In the genomic region with DNA sequence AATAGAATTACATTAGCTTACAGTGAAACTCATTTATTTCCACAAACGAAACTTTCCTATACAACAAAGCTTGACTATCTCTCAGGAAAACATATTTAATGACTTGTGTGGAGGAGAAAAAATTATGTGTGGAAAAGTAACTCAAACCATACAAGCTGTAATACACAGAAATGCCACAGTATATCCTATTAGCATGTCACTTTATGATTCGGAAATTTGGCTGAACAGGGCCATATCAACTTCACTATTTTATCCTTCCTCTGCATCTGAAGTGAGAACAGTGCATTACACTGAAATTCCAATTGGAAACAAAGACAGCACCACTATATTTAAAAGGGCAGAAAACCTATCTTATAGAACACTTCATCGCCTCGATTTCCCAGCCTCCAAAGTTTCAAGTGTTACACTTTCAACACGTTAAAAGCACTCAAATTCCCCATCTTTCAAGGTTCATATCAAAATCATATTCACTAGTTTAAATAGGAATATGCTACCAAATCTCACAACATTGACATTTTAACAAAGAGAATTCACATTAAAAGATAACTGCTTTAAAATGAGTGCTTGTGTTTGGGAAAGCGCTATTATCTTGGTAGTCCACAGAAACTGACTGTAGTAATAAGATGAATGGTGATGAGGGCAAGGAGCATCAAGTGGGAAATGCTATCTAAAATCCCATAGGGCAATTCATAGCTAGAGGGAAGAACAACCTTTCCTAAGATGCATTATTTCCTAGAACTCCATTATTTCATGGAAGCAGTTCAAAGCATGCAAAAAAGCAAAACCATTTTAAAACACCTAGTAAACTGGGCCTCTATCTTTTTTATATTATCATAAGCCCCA, we compare ENCODE assay signal across 8 cellular contexts. TPM values are rescaled to one million over a fixed set of nuclear protein-coding genes. Genes with fewer than 3 reads are reported as not detected.
A peak's percentile ranks its signal among the peaks of the same experiment; 100 is the strongest.
DNase-seq lines count a peak whose midpoint lies in the region; ATAC-seq and TF ChIP-seq lines count a peak whose summit lies in the region.

No MANE protein-coding gene starts in this region.

- H2AK5ac ChIP-seq in H9 (ENCODE audit: insufficient read length, low read length) = no peak overlapping the region

- POLR2A ChIA-PET in AG04449 (lab: Yijun Ruan, JAX) = interaction anchor here (0.5 kb wide), 1 partner anchor 192 kb away, joined by 3 read pairs; no protein-coding TSS in a partner anchor

- CTCF ChIA-PET in AG04449 (lab: Yijun Ruan, JAX) = interaction anchor here (0.9 to 1.2 kb wide), 2 partner anchors 88 to 222 kb away, joined by 3 read pairs; a partner anchor contains a TSS

- H3K23me2 ChIP-seq in H9 (ENCODE audit: insufficient read length, low read depth, low read length, poor library complexity, severe bottlenecking) = peaks cover 11% of the 10 kb centered on the region

- H3K79me2 ChIP-seq in H9 (ENCODE audit: insufficient read depth, low read length) = no peaks in the 10 kb centered on the region
- peaks cover 76% of the 10 kb centered on the region for H3K79me2 ChIP-seq in hepatocyte

- H2AFZ ChIP-seq in H9 (ENCODE audit: low read length) = no peak overlapping the region
- H2AFZ ChIP-seq in hepatocyte = no peak overlapping the region

- H4K91ac ChIP-seq in H9 (ENCODE audit: insufficient read length, low read depth, low read length) = no peak overlapping the region

- H3K27me3 Mint-ChIP-seq in H9 (ENCODE audit: low read depth) = peaks cover 58% of the 10 kb centered on the region

- H4K5ac ChIP-seq in H9 (ENCODE audit: insufficient read length, low read depth, low read length) = no peak overlapping the region

- H2BK5ac ChIP-seq in H9 (ENCODE audit: insufficient read length, low read length) = no peak overlapping the region

- H3K9ac ChIP-seq in H9 (ENCODE audit: extremely low read depth, insufficient read length, low read length) = no peak overlapping the region

- H3K27ac Mint-ChIP-seq in H9 = no peak overlapping the region
- H3K27ac Mint-ChIP-seq in stimulated activated effector memory CD8-positive, alpha-beta T cell treated with anti-CD3 and anti-CD28 coated beads, Interleukin-12 subunit alpha, Interleukin-12 subunit beta, amount 100 ng/mL, for 72 hours = peak overlapping the region; percentile 94

- H3K27me3 ChIP-seq in H9 (ENCODE audit: insufficient read depth, low read length) (peaks cover 25% of the 10 kb centered on the region; the same call in 1 of the 2 replicates), hepatocyte (no peaks in the 10 kb centered on the region)

- H3K9me3 Mint-ChIP-seq in H9 = peaks cover 0 to 3% of the 10 kb centered on the region in 2 experiments; a peak in 2 of 5 replicates
- no peaks in the 10 kb centered on the region for H3K9me3 Mint-ChIP-seq in stimulated activated effector memory CD8-positive, alpha-beta T cell treated with anti-CD3 and anti-CD28 coated beads, Interleukin-12 subunit alpha, Interleukin-12 subunit beta, amount 100 ng/mL, for 72 hours

- H3K79me1 ChIP-seq in H9 (ENCODE audit: insufficient read depth, low read depth, low read length, poor library complexity, severe bottlenecking) = peaks cover under 1% of the 10 kb centered on the region

- ATAC-seq in stimulated activated effector memory CD8-positive, alpha-beta T cell treated with anti-CD3 and anti-CD28 coated beads, Interleukin-12 subunit alpha, Interleukin-12 subunit beta, amount 100 ng/mL, for 72 hours = no peak
- no peak for ATAC-seq in GM21737 (IDR thresholded peaks at IDR 0.05; ENCODE audit: unreplicated experiment)
- ATAC-seq in HG03097 (IDR thresholded peaks at IDR 0.05; ENCODE audit: low FRiP score, unreplicated experiment) = no peak

- H2BK12ac ChIP-seq in H9 (ENCODE audit: insufficient read length, low read depth, low read length) = no peak overlapping the region

- H3K4me3 Mint-ChIP-seq in H9 = peak overlapping the region; percentile 88 to 96
- H3K4me3 Mint-ChIP-seq in stimulated activated effector memory CD8-positive, alpha-beta T cell treated with anti-CD3 and anti-CD28 coated beads, Interleukin-12 subunit alpha, Interleukin-12 subunit beta, amount 100 ng/mL, for 72 hours = peak overlapping the region; percentile 87

- DNase-seq in AG04449 (ENCODE audit: low read depth, low spot score) (no peak), H9 (no peak), hepatocyte (ENCODE audit: low spot score) (no peak), UCSD-AML1 (lab: John Stamatoyannopoulos, UW; ENCODE audit: unreplicated experiment) (no peak)
- DNase-seq in stimulated activated effector memory CD8-positive, alpha-beta T cell treated with anti-CD3 and anti-CD28 coated beads, Interleukin-12 subunit alpha, Interleukin-12 subunit beta, amount 100 ng/mL, for 72 hours (ENCODE audit: low spot score in 2 of 2) = no peak

- peaks cover 39 to 45% of the 10 kb centered on the region in 2 experiments for H3K4me1 Mint-ChIP-seq in H9
- peaks cover 39% of the 10 kb centered on the region for H3K4me1 Mint-ChIP-seq in stimulated activated effector memory CD8-positive, alpha-beta T cell treated with anti-CD3 and anti-CD28 coated beads, Interleukin-12 subunit alpha, Interleukin-12 subunit beta, amount 100 ng/mL, for 72 hours

- TF ChIP-seq CTCF in AG04449 (IDR thresholded peaks at IDR 0.05; ENCODE audit: insufficient read depth, low read length, missing control alignments) (no peak), H9 (conservative IDR thresholded peaks at IDR 0.05) (no peak), WI38 (IDR thresholded peaks at IDR 0.05; ENCODE audit: low read depth, low read length) (no peak), hepatocyte (IDR thresholded peaks at IDR 0.05; ENCODE audit: poor library complexity) (no peak)

- H3K9me2 ChIP-seq in hepatocyte (replicated peaks; ENCODE audit: insufficient read depth) = no peaks in the 10 kb centered on the region

- no peak overlapping the region for H3K56ac ChIP-seq in H9 (ENCODE audit: insufficient read length, low read depth, low read length)

- H3K9me3 ChIP-seq in H9 (ENCODE audit: control insufficient read depth, low read depth, low read length) = no peaks in the 10 kb centered on the region
- H3K9me3 ChIP-seq in hepatocyte (ENCODE audit: low read depth) = no peaks in the 10 kb centered on the region

- no peak overlapping the region for H4K8ac ChIP-seq in H9 (replicated peaks; ENCODE audit: insufficient read length, low read depth, low read length)

- no peak overlapping the region for H3K23ac ChIP-seq in H9 (ENCODE audit: insufficient read length, low read depth, low read length)

- no peaks in the 10 kb centered on the region for H4K20me1 ChIP-seq in H9 (ENCODE audit: control insufficient read depth, insufficient read depth, insufficient read length)
- H4K20me1 ChIP-seq in hepatocyte (ENCODE audit: insufficient read depth, poor library complexity, severe bottlenecking) = peaks cover 31% of the 10 kb centered on the region

- H3K36me3 Mint-ChIP-seq in H9 (ENCODE audit: insufficient read depth in 1 of 3, low read depth in 3 of 3) = peaks cover 0 to 6% (median 2%) of the 10 kb centered on the region in 3 experiments; a peak in 5 of 7 replicates
- peaks cover 14% of the 10 kb centered on the region for H3K36me3 Mint-ChIP-seq in stimulated activated effector memory CD8-positive, alpha-beta T cell treated with anti-CD3 and anti-CD28 coated beads, Interleukin-12 subunit alpha, Interleukin-12 subunit beta, amount 100 ng/mL, for 72 hours

- H3K4me3 ChIP-seq in AG04449 (ENCODE audit: low read depth, low read length) (peak overlapping the region; percentile 81), WI38 (ENCODE audit: low read depth, low read length) (peak overlapping the region; percentile 78), hepatocyte (peak overlapping the region; percentile 74)

- no peak overlapping the region for H2BK15ac ChIP-seq in H9 (ENCODE audit: low read depth, low read length)

- no peak overlapping the region for H3K4ac ChIP-seq in H9 (ENCODE audit: low read depth, low read length)

- H2BK120ac ChIP-seq in H9 (ENCODE audit: low read depth, low read length, poor library complexity, severe bottlenecking) = no peak overlapping the region

- no CpG with 5 or more reads among the region's 6 CpGs for WGBS in H9 (ENCODE audit: extremely low coverage, insufficient read length, low lambda C conversion rate)
- WGBS in hepatocyte (ENCODE audit: low lambda C conversion rate, missing lambda C conversion rate) = 45% methylated on average over 6 of the region's 6 CpGs

- H3K4me2 ChIP-seq in H9 (ENCODE audit: insufficient read depth, insufficient read length, low read length) (peak overlapping the region; percentile 99), hepatocyte (peak overlapping the region; percentile 81)

- no peak overlapping the region for H3K14ac ChIP-seq in H9 (ENCODE audit: insufficient read depth, low read length)

- H3K4me1 ChIP-seq in H9 (ENCODE audit: insufficient read depth, low read length) (no peaks in the 10 kb centered on the region), hepatocyte (ENCODE audit: insufficient read depth) (peaks cover 22% of the 10 kb centered on the region)

- H3K36me3 ChIP-seq in hepatocyte (replicated peaks; ENCODE audit: insufficient read depth, low read depth) = no peaks in the 10 kb centered on the region

- no peak overlapping the region for H3T11ph ChIP-seq in H9 (ENCODE audit: low read length)

- H3K27ac ChIP-seq in H9 (ENCODE audit: insufficient read length, low read depth, low read length) (no peak overlapping the region), hepatocyte (peak overlapping the region; percentile 99)

- H2BK20ac ChIP-seq in H9 (ENCODE audit: low read depth, low read length, poor library complexity, severe bottlenecking) = no peak overlapping the region

- H3K18ac ChIP-seq in H9 (ENCODE audit: insufficient read length, low read depth, low read length) = no peak overlapping the region

RNA-seq across cellular contexts. Expression of a gene that starts 1.8 kb away (rescaled TPM):
- total RNA-seq in H9 (2021) = 5.3 and 8.8 TPM in 2 replicates
- total RNA-seq in hepatocyte = 29.4 and 37.2 TPM in 2 replicates
- 17.6 and 23.7 TPM in 2 replicates for polyA plus RNA-seq in hepatocyte
